In the genomic region with DNA sequence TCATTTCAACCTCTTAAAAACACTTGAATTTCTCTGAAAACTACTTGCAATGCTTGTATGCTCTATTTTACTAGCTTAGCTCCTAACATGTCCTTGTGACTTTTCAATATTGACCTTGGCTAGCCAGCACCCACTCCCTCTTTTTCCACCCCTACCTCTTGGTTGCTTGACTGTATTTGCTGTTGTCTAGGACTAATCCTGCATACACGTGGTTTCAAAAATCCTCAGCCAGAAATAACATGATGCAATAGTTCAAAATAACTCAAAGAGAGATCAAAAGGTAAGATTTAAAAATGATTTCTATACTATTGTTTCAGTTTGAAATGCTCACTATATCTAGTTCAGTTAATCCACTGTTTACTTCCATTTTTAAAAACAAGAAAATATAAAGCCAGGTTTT, we compare ENCODE assay signal across 21 cellular contexts.
DNase-seq lines count a peak whose midpoint lies in the region; ATAC-seq, FAIRE-seq and TF ChIP-seq lines count a peak whose summit lies in the region.
"Had no signal": no experiment of that assay in that cellular context is flagged by ENCODE, and none has a peak within 500 bp of the region (broad histone marks: within the 10 kb centered on the region; RNA-seq: fewer than 3 reads in every experiment).

No MANE protein-coding gene starts in this region.

- no peaks in the 10 kb centered on the region for H3K9me3 Mint-ChIP-seq in activated CD4-positive, alpha-beta T cell treated with anti-CD3 and anti-CD28 coated beads, Interleukin-2, amount 10 ng/mL, durations not matched to agents 24 days and 14 days
- no peaks in the 10 kb centered on the region for H3K9me3 Mint-ChIP-seq in endodermal cell
- H3K9me3 Mint-ChIP-seq: HFFc6 had no signal

- CTCF ChIA-PET in IMR-90 (lab: Yijun Ruan, JAX) (no interaction called here), K562 (lab: Yijun Ruan, JAX; ENCODE audit: low intra/inter-chr PET ratio) (interaction anchor here (0.6 kb wide), 1 partner anchor 260 kb away, joined by 4 read pairs; no protein-coding TSS in a partner anchor)

- no peaks in the 10 kb centered on the region for H3K9me1 ChIP-seq in IMR-90 (ENCODE audit: insufficient read depth, low read length)
- no peaks in the 10 kb centered on the region for H3K9me1 ChIP-seq in K562 (ENCODE audit: control insufficient read depth, insufficient read depth, low read length)

- H3K56ac ChIP-seq in IMR-90 (ENCODE audit: extremely low read depth, insufficient read depth, low read length), result no peak overlapping the region

- no peak overlapping the region for H2BK20ac ChIP-seq in IMR-90 (ENCODE audit: low read depth, low read length)

- no CpG with 5 or more reads among the region's 1 CpG for WGBS in IMR-90 (ENCODE audit: extremely low coverage in 2 of 2, insufficient read length in 1 of 2), 2 experiments
- 0% methylated on average over 1 of the region's 1 CpG for WGBS in K562 (ENCODE audit: insufficient coverage, low coverage, missing lambda C conversion rate)
- WGBS in endodermal cell (ENCODE audit: insufficient coverage in 1 of 2, insufficient read length in 1 of 2), 2 experiments, result 87% methylated on average over 1 of the region's 1 CpG; no CpG with 5 or more reads in 1 of the 2 experiments

- H4K91ac ChIP-seq in IMR-90 (ENCODE audit: insufficient read depth, low read depth, low read length), result no peak overlapping the region

- BruUV-seq in IMR-90 (replicated peaks; lab: Mats Ljungman, UMichigan), result no TSS peak
- no TSS peak for BruUV-seq in K562 (replicated peaks; lab: Mats Ljungman, UMichigan)

- H2AFZ ChIP-seq in ACC112 (ENCODE audit: low read length, unreplicated experiment), result no peak overlapping the region
- H2AFZ ChIP-seq in IMR-90 (replicated peaks; ENCODE audit: low read length, poor library complexity), result no peak overlapping the region
- no peak overlapping the region for H2AFZ ChIP-seq in K562 (ENCODE audit: low read depth, low read length)

- H3K79me1 ChIP-seq in IMR-90 (ENCODE audit: low read depth in 1 of 2, low read length in 2 of 2), result no peaks in the 10 kb centered on the region

- no peak overlapping the region for H2BK120ac ChIP-seq in IMR-90 (ENCODE audit: low read depth, low read length)

- H3K4me1 ChIP-seq in ACC112 (ENCODE audit: control insufficient read depth, insufficient read depth, low read length, unreplicated experiment), result peaks cover 23% of the 10 kb centered on the region
- no peaks in the 10 kb centered on the region for H3K4me1 ChIP-seq in IMR-90 (ENCODE audit: control insufficient read depth, insufficient read depth, low read length)
- H3K4me1 ChIP-seq in K562 (replicated peaks in 1 of 2; ENCODE audit: control insufficient read depth in 2 of 2, insufficient read depth in 2 of 2, low read length in 2 of 2), result no peaks in the 10 kb centered on the region
- no peaks in the 10 kb centered on the region for H3K4me1 ChIP-seq in endodermal cell (ENCODE audit: control insufficient read depth, insufficient read depth, low read length)

- dilution Hi-C loops in IMR-90 (cut with HindIII; ENCODE audit: low sequenced_read_pairs, unreplicated experiment), result no loop called here

- H3K79me2 ChIP-seq in ACC112 (ENCODE audit: control insufficient read depth, insufficient read depth, low read length, unreplicated experiment) (no peaks in the 10 kb centered on the region), K562 (ENCODE audit: control insufficient read depth, insufficient read depth, low read length) (no peaks in the 10 kb centered on the region)

- no peak overlapping the region for H3K23ac ChIP-seq in IMR-90 (ENCODE audit: low read depth, low read length)

- DNase-seq in IMR-90 (no peak), K562 (ENCODE audit: extremely low read depth in 1 of 4, low spot score in 3 of 4) (no peak), left lobe of liver (ENCODE audit: low spot score) (peak; percentile 51), endodermal cell (no peak)
- no peak for DNase-seq in activated CD4-positive, alpha-beta T cell treated with anti-CD3 and anti-CD28 coated beads, Interleukin-2, amount 10 ng/mL, durations not matched to agents 24 days and 14 days
- DNase-seq: CD4-positive, alpha-beta T cell; HFFc6; NCI-H1105; NCI-H1694; NCI-H2107; NCI-H510A; NCI-H774; SIG-M5 had no signal

- no peak for TF ChIP-seq POLR2A in IMR-90 (IDR thresholded peaks at IDR 0.05; ENCODE audit: low read depth, low read length)
- TF ChIP-seq POLR2A in K562 (conservative IDR thresholded peaks at IDR 0.05), result no peak

- no peaks in the 10 kb centered on the region for H3K4me1 Mint-ChIP-seq in activated CD4-positive, alpha-beta T cell treated with anti-CD3 and anti-CD28 coated beads, Interleukin-2, amount 10 ng/mL, durations not matched to agents 24 days and 14 days
- no peaks in the 10 kb centered on the region for H3K4me1 Mint-ChIP-seq in endodermal cell
- H3K4me1 Mint-ChIP-seq: IgD-negative memory B cell had no signal

- H3K14ac ChIP-seq in IMR-90 (replicated peaks; ENCODE audit: low read depth, low read length), result no peak overlapping the region

- no peak overlapping the region for H3K4ac ChIP-seq in IMR-90 (ENCODE audit: low read depth, low read length)

- POLR2A ChIA-PET in IMR-90 (lab: Charles Lee; ENCODE audit: unreplicated experiment), result no interaction called here
- POLR2A ChIA-PET in K562 (lab: Yijun Ruan, JAX), result no interaction called here

- ATAC-seq in IMR-90 (ENCODE audit: low read depth), result no peak
- no peak for ATAC-seq in K562
- peak; percentile 92 for ATAC-seq in left lobe of liver
- ATAC-seq in HG02970 (IDR thresholded peaks at IDR 0.05; ENCODE audit: low FRiP score, unreplicated experiment), result no peak
- ATAC-seq in GM19463 (IDR thresholded peaks at IDR 0.05; ENCODE audit: unreplicated experiment), result no peak

- no peak for TF ChIP-seq EP300 in K562 (IDR thresholded peaks at IDR 0.05; ENCODE audit: low read length)

- no peak for TF ChIP-seq CTCF in IMR-90 (conservative IDR thresholded peaks at IDR 0.05; ENCODE audit: low read depth, low read length)
- TF ChIP-seq CTCF in K562 (IDR thresholded peaks at IDR 0.05 in 2 of 3, conservative IDR thresholded peaks at IDR 0.05 in 1 of 3; ENCODE audit: insufficient read depth in 2 of 3, low read depth in 1 of 3, low read length in 3 of 3), result no peak
- no peak for TF ChIP-seq CTCF in endodermal cell (conservative IDR thresholded peaks at IDR 0.05)

- H3K27ac Mint-ChIP-seq in activated CD4-positive, alpha-beta T cell treated with anti-CD3 and anti-CD28 coated beads, Interleukin-2, amount 10 ng/mL, durations not matched to agents 24 days and 14 days, result no peak overlapping the region
- H3K27ac Mint-ChIP-seq in endodermal cell, result no peak overlapping the region
- H3K27ac Mint-ChIP-seq: CD4-positive, alpha-beta T cell; HFFc6; IgD-negative memory B cell had no signal

- in situ Hi-C loops in IMR-90 (cut with MboI; ENCODE audit: low sequenced_read_pairs), result no loop called here
- in situ Hi-C loops in K562 (cut with MboI), result no loop called here

- no peaks in the 10 kb centered on the region for H3K9me3 ChIP-seq in IMR-90 (ENCODE audit: control insufficient read depth, insufficient read depth, low read length)
- H3K9me3 ChIP-seq in K562 (replicated peaks; ENCODE audit: control insufficient read depth, insufficient read depth, low read depth, low read length), result no peaks in the 10 kb centered on the region
- H3K9me3 ChIP-seq in endodermal cell (ENCODE audit: control insufficient read depth, low read length), result no peaks in the 10 kb centered on the region

- no peaks in the 10 kb centered on the region for H4K20me1 ChIP-seq in IMR-90 (ENCODE audit: insufficient read depth, low read length)
- no peaks in the 10 kb centered on the region for H4K20me1 ChIP-seq in K562 (replicated peaks; ENCODE audit: control insufficient read depth, insufficient read depth, low read length)

- no peak overlapping the region for H2BK5ac ChIP-seq in IMR-90 (ENCODE audit: low read depth, low read length, poor library complexity, severe bottlenecking)

- peak overlapping the region; percentile 5; the same call in 1 of the 2 replicates for H3K4me3 ChIP-seq in ACC112 (ENCODE audit: low read depth, low read length)
- H3K4me3 ChIP-seq in IMR-90 (ENCODE audit: insufficient read depth, low read depth, low read length), result no peak overlapping the region
- no peak overlapping the region for H3K4me3 ChIP-seq in K562
- H3K4me3 ChIP-seq in endodermal cell (ENCODE audit: low read length), result no peak overlapping the region

- FAIRE-seq in K562 (lab: Jason Lieb, UNC), result no peak
- FAIRE-seq: GM12892, GM18507, H1 had no signal

- no peak overlapping the region for H4K8ac ChIP-seq in IMR-90 (ENCODE audit: low read depth in 2 of 2, low read length in 2 of 2)

- H3K27me3 Mint-ChIP-seq in activated CD4-positive, alpha-beta T cell treated with anti-CD3 and anti-CD28 coated beads, Interleukin-2, amount 10 ng/mL, durations not matched to agents 24 days and 14 days, result no peaks in the 10 kb centered on the region
- H3K27me3 Mint-ChIP-seq in endodermal cell (ENCODE audit: insufficient read depth), result no peaks in the 10 kb centered on the region
- H3K27me3 Mint-ChIP-seq: CD4-positive, alpha-beta T cell; IgD-negative memory B cell had no signal

- no peak overlapping the region for H2AK9ac ChIP-seq in IMR-90 (replicated peaks; ENCODE audit: low read depth, low read length, poor library complexity)

- H3K36me3 Mint-ChIP-seq in activated CD4-positive, alpha-beta T cell treated with anti-CD3 and anti-CD28 coated beads, Interleukin-2, amount 10 ng/mL, durations not matched to agents 24 days and 14 days (ENCODE audit: low read depth), result no peaks in the 10 kb centered on the region
- no peaks in the 10 kb centered on the region for H3K36me3 Mint-ChIP-seq in endodermal cell (ENCODE audit: low read depth)
- H3K36me3 Mint-ChIP-seq: IgD-negative memory B cell had no signal

- intact Hi-C loops in IMR-90 (cut with micrococcal nuclease), result no loop called here
- intact Hi-C loops in K562 (cut with micrococcal nuclease), result no loop called here
- intact Hi-C loops in activated CD4-positive, alpha-beta T cell treated with anti-CD3 and anti-CD28 coated beads, Interleukin-2, amount 10 ng/mL, durations not matched to agents 24 days and 14 days (cut with micrococcal nuclease), result no loop called here

- no peak overlapping the region for H3K18ac ChIP-seq in IMR-90 (ENCODE audit: low read depth, low read length)

- TF ChIP-seq RAD21 in IMR-90 (IDR thresholded peaks at IDR 0.05; ENCODE audit: low read length), result no peak
- TF ChIP-seq RAD21 in K562 (CRISPR knock-in tag; conservative IDR thresholded peaks at IDR 0.05 in 1 of 2, IDR thresholded peaks at IDR 0.05 in 1 of 2), result no peak

- H3K27me3 ChIP-seq in ACC112 (ENCODE audit: insufficient read depth, low read length), result no peaks in the 10 kb centered on the region
- no peaks in the 10 kb centered on the region for H3K27me3 ChIP-seq in IMR-90 (ENCODE audit: control insufficient read depth, insufficient read depth, low read length)
- no peaks in the 10 kb centered on the region for H3K27me3 ChIP-seq in K562 (ENCODE audit: control insufficient read depth in 2 of 2, insufficient read depth in 2 of 2, low read length in 2 of 2)
- no peaks in the 10 kb centered on the region for H3K27me3 ChIP-seq in endodermal cell (ENCODE audit: control insufficient read depth, insufficient read depth, low read length, poor library complexity, severe bottlenecking)

- no peak overlapping the region for H3K4me3 Mint-ChIP-seq in activated CD4-positive, alpha-beta T cell treated with anti-CD3 and anti-CD28 coated beads, Interleukin-2, amount 10 ng/mL, durations not matched to agents 24 days and 14 days
- H3K4me3 Mint-ChIP-seq in endodermal cell, result no peak overlapping the region
- H3K4me3 Mint-ChIP-seq: CD4-positive, alpha-beta T cell; HFFc6; IgD-negative memory B cell had no signal

- H3K9ac ChIP-seq in IMR-90 (ENCODE audit: low read depth, low read length) (no peak overlapping the region), K562 (ENCODE audit: insufficient read depth in 1 of 2, low read depth in 2 of 2, low read length in 2 of 2) (no peak overlapping the region), endodermal cell (ENCODE audit: extremely low read depth, low read length, poor library complexity, severe bottlenecking) (no peak overlapping the region)

- H3K27ac ChIP-seq in ACC112 (ENCODE audit: low read depth, low read length) (peak overlapping the region; percentile 40), IMR-90 (ENCODE audit: insufficient read depth, low read length) (no peak overlapping the region), K562 (ENCODE audit: extremely low read depth, low read depth, low read length) (no peak overlapping the region), endodermal cell (ENCODE audit: low read depth, low read length) (no peak overlapping the region)
- H3K27ac ChIP-seq: HL-60 had no signal

- H3K36me3 ChIP-seq in ACC112 (ENCODE audit: insufficient read depth, low read length), result no peaks in the 10 kb centered on the region
- H3K36me3 ChIP-seq in IMR-90 (ENCODE audit: control insufficient read depth, insufficient read depth, low read length), result no peaks in the 10 kb centered on the region
- H3K36me3 ChIP-seq in K562 (ENCODE audit: control insufficient read depth, insufficient read depth, low read length), result no peaks in the 10 kb centered on the region
- no peaks in the 10 kb centered on the region for H3K36me3 ChIP-seq in endodermal cell (ENCODE audit: control insufficient read depth, insufficient read depth, low read length)

- H2BK15ac ChIP-seq in IMR-90 (ENCODE audit: low read depth, low read length), result no peak overlapping the region

- H4K5ac ChIP-seq in IMR-90 (ENCODE audit: low read depth, low read length), result no peak overlapping the region

- H3K4me2 ChIP-seq in IMR-90 (ENCODE audit: low read depth, low read length), result no peak overlapping the region
- no peak overlapping the region for H3K4me2 ChIP-seq in K562 (ENCODE audit: insufficient read depth, low read length)

- no peak overlapping the region for H2AK5ac ChIP-seq in IMR-90 (ENCODE audit: low read depth, low read length)
